In the genomic region with DNA sequence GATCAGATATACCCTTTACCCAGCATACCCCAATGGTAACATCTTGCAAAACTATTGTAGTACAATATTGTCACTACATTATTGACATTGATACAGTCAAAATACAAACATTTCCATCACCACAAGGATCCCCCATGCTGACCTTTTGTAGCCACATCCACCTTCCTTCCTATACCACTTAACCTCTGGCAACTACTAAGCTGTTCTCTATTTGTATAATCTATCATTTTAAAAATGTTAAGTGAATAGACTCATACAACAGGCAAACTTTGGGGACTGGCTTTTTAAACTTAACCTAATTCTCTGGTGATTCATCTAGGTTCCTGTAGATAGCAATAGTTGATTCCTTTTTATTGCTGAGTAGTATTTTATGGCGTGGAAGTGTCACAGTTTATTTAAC, we compare ENCODE assay signal across 32 cellular contexts. TPM values are rescaled to one million over a fixed set of nuclear protein-coding genes. Genes with fewer than 3 reads are reported as not detected.
"Had no signal": no experiment of that assay in that cellular context is flagged by ENCODE, and none has a peak within 500 bp of the region (broad histone marks: within the 10 kb centered on the region; RNA-seq: fewer than 3 reads in every experiment).

No MANE protein-coding gene starts in this region.

- H3K9me3 Mint-ChIP-seq: activated CD4-positive, alpha-beta memory T cell treated with anti-CD3 and anti-CD28 coated beads for 36 hours; activated T-cell treated with anti-CD3 and anti-CD28 coated beads, Interleukin-2, amount 50 U/mL, for 4 hours; activated T-helper 17 cell treated with anti-CD3 and anti-CD28 coated beads, Interleukin-2, amount 50 U/mL, for 72 hours; central memory CD8-positive, alpha-beta T cell had no signal

- H3K27ac ChIP-seq: brain microvascular endothelial cell, epithelial cell of prostate, esophagus squamous epithelium, gastroesophageal sphincter had no signal

- H3K4me1 Mint-ChIP-seq: activated CD4-positive, alpha-beta T cell treated with anti-CD3 and anti-CD28 coated beads, Interleukin-2, amount 10 ng/mL, durations not matched to agents 24 days and 14 days; activated T-helper 17 cell treated with anti-CD3 and anti-CD28 coated beads, Interleukin-2, amount 50 U/mL, for 72 hours; central memory CD8-positive, alpha-beta T cell had no signal

- H3K4me1 ChIP-seq: esophagus squamous epithelium, gastroesophageal sphincter had no signal

- H3K27me3 ChIP-seq: brain microvascular endothelial cell, esophagus squamous epithelium, gastroesophageal sphincter had no signal

- H3K4me3 Mint-ChIP-seq: activated CD4-positive, alpha-beta memory T cell treated with anti-CD3 and anti-CD28 coated beads for 36 hours; activated CD4-positive, alpha-beta T cell treated with anti-CD3 and anti-CD28 coated beads for 36 hours; activated CD4-positive, alpha-beta T cell treated with anti-CD3 and anti-CD28 coated beads, Interleukin-2, amount 10 ng/mL, durations not matched to agents 24 days and 14 days; activated CD8-positive, alpha-beta T cell treated with anti-CD3 and anti-CD28 coated beads, Interleukin-2, amount 10 ng/mL, durations not matched to agents 7 days and 5 days; activated naive CD8-positive, alpha-beta T cell; activated T-cell treated with anti-CD3 and anti-CD28 coated beads, Interleukin-2, amount 50 U/mL, for 4 hours; activated T-helper 17 cell treated with anti-CD3 and anti-CD28 coated beads, Interleukin-2, amount 50 U/mL, for 72 hours; central memory CD8-positive, alpha-beta T cell had no signal

- DNase-seq: activated CD4-positive, alpha-beta memory T cell treated with anti-CD3 and anti-CD28 coated beads for 36 hours; activated CD4-positive, alpha-beta T cell treated with anti-CD3 and anti-CD28 coated beads for 36 hours; activated CD4-positive, alpha-beta T cell treated with anti-CD3 and anti-CD28 coated beads, Interleukin-2, amount 10 ng/mL, durations not matched to agents 24 days and 14 days; activated CD4-positive, CD25-positive, alpha-beta regulatory T cell; activated CD4-positive, CD25-positive, alpha-beta regulatory T cell treated with anti-CD3 and anti-CD28 coated beads, Interleukin-2, amount 50 U/mL, for 72 hours; activated CD8-positive, alpha-beta T cell treated with anti-CD3 and anti-CD28 coated beads, Interleukin-2, amount 10 ng/mL, durations not matched to agents 7 days and 5 days; activated effector memory CD4-positive, alpha-beta T cell treated with Interleukin-2 at 50 U/mL for 16 hours; activated gamma-delta T cell treated with Interleukin-2 at 50 U/mL for 16 hours; activated naive CD4-positive, alpha-beta T cell treated with anti-CD3 and anti-CD28 coated beads, Interleukin-2, amount 50 U/mL, for 16 hours; activated naive CD4-positive, alpha-beta T cell treated with Interleukin-2 at 50 U/mL for 16 hours; activated T-cell treated with anti-CD3 and anti-CD28 coated beads, Interleukin-2, amount 50 U/mL, for 4 hours; amniotic stem cell; anterior cingulate cortex; brain microvascular endothelial cell; cortex of kidney; dermis blood vessel endothelial cell; effector CD8-positive, alpha-beta T cell; esophagus squamous epithelium; foreskin melanocyte had no signal

- H3K9me3 ChIP-seq: esophagus squamous epithelium, gastroesophageal sphincter had no signal

- FAIRE-seq: astrocyte, bronchial epithelial cell, endometrium, endothelial cell of umbilical vein had no signal

- H3K27ac Mint-ChIP-seq: activated CD4-positive, alpha-beta memory T cell treated with anti-CD3 and anti-CD28 coated beads for 36 hours; activated CD4-positive, alpha-beta T cell treated with anti-CD3 and anti-CD28 coated beads for 36 hours; activated CD4-positive, alpha-beta T cell treated with anti-CD3 and anti-CD28 coated beads, Interleukin-2, amount 10 ng/mL, durations not matched to agents 24 days and 14 days; activated CD8-positive, alpha-beta T cell treated with anti-CD3 and anti-CD28 coated beads, Interleukin-2, amount 10 ng/mL, durations not matched to agents 7 days and 5 days; activated naive CD8-positive, alpha-beta T cell; activated T-helper 17 cell treated with anti-CD3 and anti-CD28 coated beads, Interleukin-2, amount 50 U/mL, for 72 hours had no signal

- H3K27me3 Mint-ChIP-seq: activated CD4-positive, alpha-beta memory T cell treated with anti-CD3 and anti-CD28 coated beads for 36 hours; activated CD4-positive, alpha-beta T cell treated with anti-CD3 and anti-CD28 coated beads for 36 hours; activated CD4-positive, alpha-beta T cell treated with anti-CD3 and anti-CD28 coated beads, Interleukin-2, amount 10 ng/mL, durations not matched to agents 24 days and 14 days; activated naive CD8-positive, alpha-beta T cell; activated T-helper 17 cell treated with anti-CD3 and anti-CD28 coated beads, Interleukin-2, amount 50 U/mL, for 72 hours; central memory CD8-positive, alpha-beta T cell had no signal

- H3K4me3 ChIP-seq: esophagus squamous epithelium, gastroesophageal sphincter had no signal

- ATAC-seq: activated CD4-positive, alpha-beta T cell treated with anti-CD3 and anti-CD28 coated beads for 36 hours; activated CD8-positive, alpha-beta T cell treated with anti-CD3 and anti-CD28 coated beads, Interleukin-2, amount 10 ng/mL, durations not matched to agents 7 days and 5 days; activated T-cell treated with anti-CD3 and anti-CD28 coated beads, Interleukin-2, amount 50 U/mL, for 4 hours; activated T-helper 17 cell treated with anti-CD3 and anti-CD28 coated beads, Interleukin-2, amount 50 U/mL, for 72 hours; gastroesophageal sphincter had no signal

- H3K36me3 Mint-ChIP-seq: activated CD4-positive, alpha-beta memory T cell treated with anti-CD3 and anti-CD28 coated beads for 36 hours had no signal

- H3K36me3 ChIP-seq: brain microvascular endothelial cell, esophagus squamous epithelium, gastroesophageal sphincter had no signal

RNA-seq across cellular contexts. Expression of a gene that starts 44.5 kb away (rescaled TPM):
- total RNA-seq: astrocyte, bronchial epithelial cell, cardiac septum, endothelial cell of umbilical vein, esophagus squamous epithelium, fibroblast of lung, fibroblast of villous mesenchyme, gastroesophageal sphincter, glomerular endothelial cell had no signal
